8 cellular contexts compared by ENCODE assay signal in the genomic region with DNA sequence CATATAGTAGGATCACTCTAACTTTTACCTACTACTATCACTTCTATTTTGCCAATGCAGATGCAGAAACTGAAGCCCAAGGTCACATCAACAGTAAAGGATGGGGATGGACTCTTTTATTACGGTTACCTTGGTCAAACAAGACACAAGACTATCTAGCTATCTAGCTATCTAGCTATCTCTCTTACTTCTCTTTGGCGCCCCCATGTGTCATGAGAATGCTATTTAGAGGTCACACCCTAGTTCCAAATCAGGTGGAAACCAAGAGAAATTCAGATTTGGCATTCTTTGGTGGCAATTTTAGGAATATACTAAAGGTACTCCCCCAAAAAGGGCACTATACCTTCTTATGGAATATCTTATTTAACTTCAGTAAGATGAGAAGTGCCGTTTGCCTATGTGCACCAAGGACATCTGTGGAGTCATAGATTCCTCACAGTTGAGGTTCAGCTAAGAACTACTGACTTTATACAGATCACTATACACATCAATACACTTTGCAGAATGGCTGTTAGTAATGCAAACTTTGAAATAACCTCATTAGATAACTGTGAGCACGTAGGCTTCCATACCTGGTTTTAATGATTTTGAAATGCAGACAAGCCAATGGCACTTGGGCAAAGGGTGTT. TPM values are rescaled to one million over a fixed set of nuclear protein-coding genes. Genes with fewer than 3 reads are reported as not detected.
DNase-seq lines count a peak whose midpoint lies in the region; ATAC-seq lines count a peak whose summit lies in the region.

No MANE protein-coding gene starts in this region.

- intact Hi-C loops in activated T-helper 1 cell treated with anti-CD3 and anti-CD28 coated beads, Interleukin-12 subunit alpha, Interleukin-12 subunit beta, Interleukin-2, Interleukin-4 antibody, amounts not matched to agents 30 ng/mL and 10 ng/mL and 1 ng/mL, durations not matched to agents 14 hours and 24 hours and 36 hours (cut with micrococcal nuclease): loop anchor here (1.0 to 10.0 kb wide), 2 partner anchors 120 to 576 kb away; no protein-coding TSS in a partner anchor

- no peaks in the 10 kb centered on the region for H3K36me3 Mint-ChIP-seq in activated T-helper 1 cell treated with anti-CD3 and anti-CD28 coated beads, Interleukin-12 subunit alpha, Interleukin-12 subunit beta, Interleukin-2, Interleukin-4 antibody, amounts not matched to agents 30 ng/mL and 10 ng/mL and 1 ng/mL, durations not matched to agents 14 hours and 24 hours and 36 hours (ENCODE audit: low read depth)

- no peaks in the 10 kb centered on the region for H3K36me3 ChIP-seq in H7 (replicated peaks; ENCODE audit: control insufficient read depth, insufficient read depth, low read length)

- peaks cover 12% of the 10 kb centered on the region for H3K27me3 Mint-ChIP-seq in activated T-helper 1 cell treated with anti-CD3 and anti-CD28 coated beads, Interleukin-12 subunit alpha, Interleukin-12 subunit beta, Interleukin-2, Interleukin-4 antibody, amounts not matched to agents 30 ng/mL and 10 ng/mL and 1 ng/mL, durations not matched to agents 14 hours and 24 hours and 36 hours (ENCODE audit: insufficient read depth)

- no peak overlapping the region for H3K4me3 Mint-ChIP-seq in activated T-helper 1 cell treated with anti-CD3 and anti-CD28 coated beads, Interleukin-12 subunit alpha, Interleukin-12 subunit beta, Interleukin-2, Interleukin-4 antibody, amounts not matched to agents 30 ng/mL and 10 ng/mL and 1 ng/mL, durations not matched to agents 14 hours and 24 hours and 36 hours

- no peak overlapping the region for H3K27ac Mint-ChIP-seq in activated T-helper 1 cell treated with anti-CD3 and anti-CD28 coated beads, Interleukin-12 subunit alpha, Interleukin-12 subunit beta, Interleukin-2, Interleukin-4 antibody, amounts not matched to agents 30 ng/mL and 10 ng/mL and 1 ng/mL, durations not matched to agents 14 hours and 24 hours and 36 hours

- DNase-seq in NCI-H1417 (lab: John Stamatoyannopoulos, UW) (peak; percentile 49 to 84 (median 79)), NCI-H1417 treated with DMSO at 0.1 percent for 48 hours (lab: John Stamatoyannopoulos, UW) (no peak), H7 (peak; percentile 74), NCI-H748 (lab: John Stamatoyannopoulos, UW; ENCODE audit: unreplicated experiment) (peak; percentile 51), iris pigment epithelial cell (ENCODE audit: low read depth) (peak; percentile 10)
- DNase-seq in activated T-helper 1 cell treated with anti-CD3 and anti-CD28 coated beads, Interleukin-12 subunit alpha, Interleukin-12 subunit beta, Interleukin-2, Interleukin-4 antibody, amounts not matched to agents 30 ng/mL and 10 ng/mL and 1 ng/mL, durations not matched to agents 14 hours and 24 hours and 36 hours (ENCODE audit: low spot score): peak; percentile 24
- DNase-seq in stimulated activated CD8-positive, alpha-beta memory T cell treated with anti-CD3 and anti-CD28 coated beads, Interleukin-4, amount 100 ng/mL, for 24 hours (ENCODE audit: low read depth): peak; percentile 23

- ATAC-seq in GM18870 (IDR thresholded peaks at IDR 0.05; ENCODE audit: unreplicated experiment): no peak

- no peaks in the 10 kb centered on the region for H3K27me3 ChIP-seq in H7 (ENCODE audit: control insufficient read depth, insufficient read depth, low read length)

- no peak overlapping the region for H3K4me3 ChIP-seq in H7 (ENCODE audit: insufficient read depth, low read depth, low read length)

- no peaks in the 10 kb centered on the region for H3K9me3 Mint-ChIP-seq in activated T-helper 1 cell treated with anti-CD3 and anti-CD28 coated beads, Interleukin-12 subunit alpha, Interleukin-12 subunit beta, Interleukin-2, Interleukin-4 antibody, amounts not matched to agents 30 ng/mL and 10 ng/mL and 1 ng/mL, durations not matched to agents 14 hours and 24 hours and 36 hours

- H3K4me1 Mint-ChIP-seq in activated T-helper 1 cell treated with anti-CD3 and anti-CD28 coated beads, Interleukin-12 subunit alpha, Interleukin-12 subunit beta, Interleukin-2, Interleukin-4 antibody, amounts not matched to agents 30 ng/mL and 10 ng/mL and 1 ng/mL, durations not matched to agents 14 hours and 24 hours and 36 hours (ENCODE audit: low read depth): peaks cover 7% of the 10 kb centered on the region

RNA-seq across cellular contexts. Expression of gene ZNF648, which starts 6.7 kb away (rescaled TPM):
- 0.21 and 0.26 TPM in 2 replicates for total RNA-seq in H7 (2014; rRNA removed; shearing (Covaris generic))
- total RNA-seq in activated T-helper 1 cell treated with anti-CD3 and anti-CD28 coated beads, Interleukin-12 subunit alpha, Interleukin-12 subunit beta, Interleukin-2, Interleukin-4 antibody, amounts not matched to agents 30 ng/mL and 10 ng/mL and 1 ng/mL, durations not matched to agents 14 hours and 24 hours and 36 hours: not detected in 2 replicates
